Comparison of ENCODE assay signal across 1 cellular context in genomic region chr11:64744544-64745218, GRCh38.
A peak's percentile ranks its signal among the peaks of the same experiment; 100 is the strongest.
TF ChIP-seq lines count a peak whose summit lies in the region.

No MANE protein-coding gene starts in this region.

TF ChIP-seq in GM12878, 131 proteins besides CTCF, POLR2A, EP300 and RAD21:
- TF ChIP-seq BCL3 (IDR thresholded peaks at IDR 0.05; ENCODE audit: borderline replicate concordance, insufficient read depth, low read depth, low read length, poor library complexity, severe bottlenecking) (peak; percentile 13), BHLHE40 (IDR thresholded peaks at IDR 0.05; ENCODE audit: borderline replicate concordance in 1 of 2, low read depth in 2 of 2, low read length in 1 of 2) (0 out of 4 replicates have a peak, but pooled peaks of 1 of the 2 experiments have one; percentile 32), EGR1 (IDR thresholded peaks at IDR 0.05; ENCODE audit: borderline replicate concordance in 1 of 2, low read depth in 2 of 2, low read length in 2 of 2) (peak in 1 of 2 experiments; percentile 37; a peak in 1 of 3 replicates)
- TF ChIP-seq, protein P1, sequence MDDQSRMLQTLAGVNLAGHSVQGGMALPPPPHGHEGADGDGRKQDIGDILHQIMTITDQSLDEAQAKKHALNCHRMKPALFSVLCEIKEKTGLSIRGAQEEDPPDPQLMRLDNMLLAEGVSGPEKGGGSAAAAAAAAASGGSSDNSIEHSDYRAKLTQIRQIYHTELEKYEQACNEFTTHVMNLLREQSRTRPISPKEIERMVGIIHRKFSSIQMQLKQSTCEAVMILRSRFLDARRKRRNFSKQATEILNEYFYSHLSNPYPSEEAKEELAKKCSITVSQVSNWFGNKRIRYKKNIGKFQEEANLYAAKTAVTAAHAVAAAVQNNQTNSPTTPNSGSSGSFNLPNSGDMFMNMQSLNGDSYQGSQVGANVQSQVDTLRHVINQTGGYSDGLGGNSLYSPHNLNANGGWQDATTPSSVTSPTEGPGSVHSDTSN (IDR thresholded peaks at IDR 0.05; ENCODE audit: insufficient replicate concordance, low read depth, low read length): no peak
